8 cellular contexts compared by ENCODE assay signal in the genomic region with DNA sequence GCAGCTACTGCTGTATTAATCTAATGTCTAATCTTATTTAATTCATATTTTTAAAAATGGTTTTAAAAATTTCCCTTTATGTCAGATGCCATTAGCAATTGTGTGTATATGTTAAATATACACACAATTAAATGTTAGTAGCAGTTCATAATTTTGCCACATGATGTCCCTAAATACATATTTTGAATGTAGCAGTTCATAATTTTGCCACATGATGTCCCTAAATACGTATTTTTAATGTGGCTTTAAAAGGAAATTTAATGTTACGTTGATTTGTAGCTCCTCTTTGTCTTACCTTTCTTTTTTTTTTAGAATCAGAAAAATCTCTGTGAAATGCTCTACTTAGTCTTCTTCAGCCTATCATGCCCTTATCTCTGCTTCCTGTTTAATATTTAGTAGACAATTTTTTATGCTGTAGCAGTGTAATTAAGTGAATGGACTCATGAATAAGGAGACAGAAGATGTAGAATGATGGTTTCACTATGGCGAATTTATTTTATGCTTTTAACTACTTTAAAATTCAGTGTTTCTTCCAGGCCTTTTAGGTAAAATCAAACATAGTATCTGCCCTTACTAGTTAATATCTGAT. TPM values are rescaled to one million over a fixed set of nuclear protein-coding genes. Genes with fewer than 3 reads are reported as not detected.
A peak's percentile ranks its signal among the peaks of the same experiment; 100 is the strongest.
DNase-seq lines count a peak whose midpoint lies in the region; ATAC-seq, FAIRE-seq and TF ChIP-seq lines count a peak whose summit lies in the region.

No MANE protein-coding gene starts in this region.

- TF ChIP-seq POLR2A in gastrocnemius medialis (IDR thresholded peaks at IDR 0.05): no peak

- H3K4me3 ChIP-seq in adipocyte (ENCODE audit: low read length): peak overlapping the region; percentile 51
- H3K4me3 ChIP-seq in left lung: no peak overlapping the region
- H3K4me3 ChIP-seq in gastrocnemius medialis: no peak overlapping the region

- no peaks in the 10 kb centered on the region for H3K9me3 ChIP-seq in adipocyte (ENCODE audit: control insufficient read depth, low read length)
- no peaks in the 10 kb centered on the region for H3K9me3 ChIP-seq in left lung
- no peaks in the 10 kb centered on the region for H3K9me3 ChIP-seq in gastrocnemius medialis

- ATAC-seq in GM21381 (IDR thresholded peaks at IDR 0.05; ENCODE audit: unreplicated experiment) (peak; percentile 88), left lung (peak; percentile 62), gastrocnemius medialis (no peak), sciatic nerve (no peak), natural killer cell (no peak)

- no peak overlapping the region for H3K27ac ChIP-seq in left lung
- H3K27ac ChIP-seq in gastrocnemius medialis: no peak overlapping the region

- no peaks in the 10 kb centered on the region for H3K27me3 Mint-ChIP-seq in natural killer cell (ENCODE audit: low read depth in 2 of 2)

- no peak for TF ChIP-seq EP300 in Ishikawa (IDR thresholded peaks at IDR 0.05; ENCODE audit: borderline replicate concordance)

- H3K27me3 ChIP-seq in adipocyte (replicated peaks; ENCODE audit: control insufficient read depth, insufficient read depth, low read length) (no peaks in the 10 kb centered on the region), left lung (no peaks in the 10 kb centered on the region), gastrocnemius medialis (no peaks in the 10 kb centered on the region)

- no peaks in the 10 kb centered on the region for H3K9me3 Mint-ChIP-seq in natural killer cell

- no peak overlapping the region for H3K27ac Mint-ChIP-seq in natural killer cell

- H3K4me1 ChIP-seq in adipocyte (ENCODE audit: control insufficient read depth, insufficient read depth, low read length): no peaks in the 10 kb centered on the region
- no peaks in the 10 kb centered on the region for H3K4me1 ChIP-seq in left lung
- no peaks in the 10 kb centered on the region for H3K4me1 ChIP-seq in gastrocnemius medialis

- no peak overlapping the region for H3K4me3 Mint-ChIP-seq in natural killer cell

- FAIRE-seq in G401.6 (lab: Jason Lieb, UNC): peak; percentile 88

- H3K36me3 Mint-ChIP-seq in natural killer cell: no peaks in the 10 kb centered on the region

- peak; percentile 20 to 60 for TF ChIP-seq CTCF in left lung (IDR thresholded peaks at IDR 0.05)
- peak in 1 of 5 experiments; percentile 31 for TF ChIP-seq CTCF in gastrocnemius medialis (IDR thresholded peaks at IDR 0.05 in 4 of 5, conservative IDR thresholded peaks at IDR 0.05 in 1 of 5)
- no peak for TF ChIP-seq CTCF in natural killer cell (IDR thresholded peaks at IDR 0.05)

- no peaks in the 10 kb centered on the region for H3K36me3 ChIP-seq in adipocyte (ENCODE audit: control insufficient read depth, insufficient read depth, low read length, severe bottlenecking)
- no peaks in the 10 kb centered on the region for H3K36me3 ChIP-seq in left lung
- H3K36me3 ChIP-seq in gastrocnemius medialis: no peaks in the 10 kb centered on the region

- intact Hi-C loops in left lung (cut with DNase I): no loop called here
- intact Hi-C loops in gastrocnemius medialis (cut with DNase I; ENCODE audit: low total_unique reads): no loop called here
- intact Hi-C loops in sciatic nerve (cut with DNase I): no loop called here
- intact Hi-C loops in natural killer cell (cut with micrococcal nuclease): no loop called here

- DNase-seq in adipocyte (ENCODE audit: low read depth) (peak; percentile 83), left lung (no peak), gastrocnemius medialis (no peak), sciatic nerve (ENCODE audit: low spot score) (no peak), natural killer cell (no peak)

- in situ Hi-C loops in gastrocnemius medialis (cut with MboI; ENCODE audit: low sequenced_read_pairs in 4 of 4): no loop called here

- peak overlapping the region; percentile 48 for H3K9ac ChIP-seq in adipocyte (ENCODE audit: low read length)

- peak; percentile 72 for TF ChIP-seq RAD21 in Ishikawa (IDR thresholded peaks at IDR 0.05; ENCODE audit: low read depth)

- no peaks in the 10 kb centered on the region for H3K4me1 Mint-ChIP-seq in natural killer cell

TF ChIP-seq in Ishikawa, 13 proteins besides CTCF, POLR2A, EP300 and RAD21:
- no peak for TF ChIP-seq NFIC (IDR thresholded peaks at IDR 0.05)
- TF ChIP-seq EGR1 (IDR thresholded peaks at IDR 0.05): no peak
- TF ChIP-seq, protein P1, sequence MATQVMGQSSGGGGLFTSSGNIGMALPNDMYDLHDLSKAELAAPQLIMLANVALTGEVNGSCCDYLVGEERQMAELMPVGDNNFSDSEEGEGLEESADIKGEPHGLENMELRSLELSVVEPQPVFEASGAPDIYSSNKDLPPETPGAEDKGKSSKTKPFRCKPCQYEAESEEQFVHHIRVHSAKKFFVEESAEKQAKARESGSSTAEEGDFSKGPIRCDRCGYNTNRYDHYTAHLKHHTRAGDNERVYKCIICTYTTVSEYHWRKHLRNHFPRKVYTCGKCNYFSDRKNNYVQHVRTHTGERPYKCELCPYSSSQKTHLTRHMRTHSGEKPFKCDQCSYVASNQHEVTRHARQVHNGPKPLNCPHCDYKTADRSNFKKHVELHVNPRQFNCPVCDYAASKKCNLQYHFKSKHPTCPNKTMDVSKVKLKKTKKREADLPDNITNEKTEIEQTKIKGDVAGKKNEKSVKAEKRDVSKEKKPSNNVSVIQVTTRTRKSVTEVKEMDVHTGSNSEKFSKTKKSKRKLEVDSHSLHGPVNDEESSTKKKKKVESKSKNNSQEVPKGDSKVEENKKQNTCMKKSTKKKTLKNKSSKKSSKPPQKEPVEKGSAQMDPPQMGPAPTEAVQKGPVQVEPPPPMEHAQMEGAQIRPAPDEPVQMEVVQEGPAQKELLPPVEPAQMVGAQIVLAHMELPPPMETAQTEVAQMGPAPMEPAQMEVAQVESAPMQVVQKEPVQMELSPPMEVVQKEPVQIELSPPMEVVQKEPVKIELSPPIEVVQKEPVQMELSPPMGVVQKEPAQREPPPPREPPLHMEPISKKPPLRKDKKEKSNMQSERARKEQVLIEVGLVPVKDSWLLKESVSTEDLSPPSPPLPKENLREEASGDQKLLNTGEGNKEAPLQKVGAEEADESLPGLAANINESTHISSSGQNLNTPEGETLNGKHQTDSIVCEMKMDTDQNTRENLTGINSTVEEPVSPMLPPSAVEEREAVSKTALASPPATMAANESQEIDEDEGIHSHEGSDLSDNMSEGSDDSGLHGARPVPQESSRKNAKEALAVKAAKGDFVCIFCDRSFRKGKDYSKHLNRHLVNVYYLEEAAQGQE (IDR thresholded peaks at IDR 0.05; ENCODE audit: low read depth): no peak
- TF ChIP-seq, protein P2, sequence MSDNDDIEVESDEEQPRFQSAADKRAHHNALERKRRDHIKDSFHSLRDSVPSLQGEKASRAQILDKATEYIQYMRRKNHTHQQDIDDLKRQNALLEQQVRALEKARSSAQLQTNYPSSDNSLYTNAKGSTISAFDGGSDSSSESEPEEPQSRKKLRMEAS (IDR thresholded peaks at IDR 0.05): no peak
- no peak for TF ChIP-seq CREB1 (IDR thresholded peaks at IDR 0.05; ENCODE audit: low read depth)
- TF ChIP-seq, protein P3, sequence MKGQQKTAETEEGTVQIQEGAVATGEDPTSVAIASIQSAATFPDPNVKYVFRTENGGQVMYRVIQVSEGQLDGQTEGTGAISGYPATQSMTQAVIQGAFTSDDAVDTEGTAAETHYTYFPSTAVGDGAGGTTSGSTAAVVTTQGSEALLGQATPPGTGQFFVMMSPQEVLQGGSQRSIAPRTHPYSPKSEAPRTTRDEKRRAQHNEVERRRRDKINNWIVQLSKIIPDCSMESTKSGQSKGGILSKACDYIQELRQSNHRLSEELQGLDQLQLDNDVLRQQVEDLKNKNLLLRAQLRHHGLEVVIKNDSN (IDR thresholded peaks at IDR 0.05): no peak
- no peak for TF ChIP-seq FOXM1 (IDR thresholded peaks at IDR 0.05; ENCODE audit: borderline replicate concordance, low read depth)
- TF ChIP-seq CEBPB (IDR thresholded peaks at IDR 0.05): no peak
- no peak for TF ChIP-seq TEAD4 (IDR thresholded peaks at IDR 0.05)
- TF ChIP-seq YY1 (IDR thresholded peaks at IDR 0.05; ENCODE audit: low read depth): no peak
- no peak for TF ChIP-seq TAF1 (IDR thresholded peaks at IDR 0.05; ENCODE audit: low read depth)
- TF ChIP-seq ZBTB7A (IDR thresholded peaks at IDR 0.05; ENCODE audit: low read depth): no peak
- TF ChIP-seq TCF12 (IDR thresholded peaks at IDR 0.05; ENCODE audit: low read depth): no peak

RNA-seq across cellular contexts. Expression of a gene that starts 26.1 kb away (rescaled TPM):
- total RNA-seq in left lung (not detected), gastrocnemius medialis (not detected), sciatic nerve (0.58 TPM), natural killer cell (not detected)

Comparison
In these comparisons a context has a peak if more than half of its experiments do, and no peak if none do; other contexts are left out.
1. ATAC-seq: peak in GM21381 (single experiment) and left lung (single experiment); none in gastrocnemius medialis (0 of 2), sciatic nerve (single experiment) and natural killer cell (0 of 3).